In genomic region chrX:103630171-103630511, GRCh38 we compare ENCODE assay signal across 8 cellular contexts. TPM values are rescaled to one million over a fixed set of nuclear protein-coding genes. Genes with fewer than 3 reads are reported as not detected.
DNase-seq lines count a peak whose midpoint lies in the region; ATAC-seq and TF ChIP-seq lines count a peak whose summit lies in the region.

No MANE protein-coding gene starts in this region.

- ATAC-seq in heart right ventricle: no peak
- ATAC-seq in Right ventricle myocardium superior (ENCODE audit: poor library complexity): no peak
- ATAC-seq in body of pancreas: no peak
- ATAC-seq in memory B cell (ENCODE audit: low read depth): no peak
- ATAC-seq in HG02840 (IDR thresholded peaks at IDR 0.05; ENCODE audit: low FRiP score, unreplicated experiment): no peak

- peaks cover 0 to 23% (median 7%) of the 10 kb centered on the region in 9 donors for H3K4me1 ChIP-seq in heart right ventricle
- H3K4me1 ChIP-seq in body of pancreas: peaks cover 7% of the 10 kb centered on the region
- no peaks in the 10 kb centered on the region for H3K4me1 ChIP-seq in urinary bladder (ENCODE audit: insufficient read depth)

- intact Hi-C loops in heart right ventricle (cut with DNase I): loop anchor here in 2 of 10 donors (5.0 to 10.0 kb wide), 2 partner anchors 47 to 55 kb away; partner anchors contain the start of gene MORF4L2 (in 1 of the 2)
- intact Hi-C loops in Right ventricle myocardium superior (cut with DNase I): no loop called here
- intact Hi-C loops in body of pancreas (cut with DNase I): no loop called here

- no peaks in the 10 kb centered on the region for H3K36me3 ChIP-seq in heart right ventricle
- no peaks in the 10 kb centered on the region for H3K36me3 ChIP-seq in body of pancreas (replicated peaks in 1 of 2; ENCODE audit: insufficient read depth in 1 of 2, low read depth in 2 of 2)
- no peaks in the 10 kb centered on the region for H3K36me3 ChIP-seq in urinary bladder (ENCODE audit: insufficient read depth)

- H3K4me3 Mint-ChIP-seq in memory B cell: peak overlapping the region; percentile 88

- H3K4me1 Mint-ChIP-seq in memory B cell: peaks cover 12% of the 10 kb centered on the region

- H3K4me3 ChIP-seq in heart right ventricle: peak overlapping the region; percentile 61 to 79 (median 72)
- H3K4me3 ChIP-seq in body of pancreas: peak overlapping the region; percentile 31 to 45
- H3K4me3 ChIP-seq in urinary bladder (ENCODE audit: low read depth, low read length): peak overlapping the region; percentile 56

- TF ChIP-seq CTCF in heart right ventricle (IDR thresholded peaks at IDR 0.05) (no peak), body of pancreas (IDR thresholded peaks at IDR 0.05) (peak in 2 of 7 experiments; percentile 27 to 42)

- H3K9me3 ChIP-seq in heart right ventricle (no peaks in the 10 kb centered on the region), body of pancreas (no peaks in the 10 kb centered on the region)

- H3K27ac ChIP-seq in heart right ventricle (peak overlapping the region in 9 of 10 donors; percentile 87 to 95 (median 93)), body of pancreas (peak overlapping the region in 3 of 4 donors; percentile 77 to 92 (median 85)), urinary bladder (ENCODE audit: low read depth) (peak overlapping the region; percentile 89)

- WGBS in heart right ventricle, 2 donors: 7 to 8% methylated on average over 6 of the region's 6 CpGs
- WGBS in body of pancreas, 2 donors: 6 to 15% methylated on average over 3 to 6 of the region's 6 CpGs
- WGBS in urinary bladder: 10% methylated on average over 6 of the region's 6 CpGs

- DNase-seq in heart right ventricle (no peak), Right ventricle myocardium superior (no peak), body of pancreas (no peak), memory B cell (ENCODE audit: low spot score in 2 of 2) (no peak), SHP77 treated with DMSO at 0.1 percent for 48 hours (lab: John Stamatoyannopoulos, UW) (no peak), DMS 273 treated with DMSO at 0.1 percent for 48 hours (lab: John Stamatoyannopoulos, UW) (no peak)

- H3K27me3 Mint-ChIP-seq in memory B cell: no peaks in the 10 kb centered on the region

- no peak for TF ChIP-seq POLR2A in body of pancreas (IDR thresholded peaks at IDR 0.05)

- H3K27ac Mint-ChIP-seq in memory B cell: no peak overlapping the region

- H3K9me3 Mint-ChIP-seq in memory B cell: no peaks in the 10 kb centered on the region

- no peaks in the 10 kb centered on the region for H3K36me3 Mint-ChIP-seq in memory B cell

- H3K27me3 ChIP-seq in heart right ventricle (peaks cover 0 to 28% (median 0%) of the 10 kb centered on the region in 7 donors), body of pancreas (no peaks in the 10 kb centered on the region)

RNA-seq across cellular contexts. Expression of gene TCEAL1, which starts 1.4 kb away (rescaled TPM):
- 10 to 100 TPM; 16.6 to 33.0 (median 21.9) TPM for total RNA-seq in heart right ventricle
- polyA plus RNA-seq in heart right ventricle: 10 to 100 TPM; 16.8 to 21.9 TPM
- total RNA-seq in Right ventricle myocardium superior: 19.2 TPM
- total RNA-seq in body of pancreas: 10 to 100 TPM; 14.8 to 28.0 TPM
- total RNA-seq in urinary bladder: 48.1 TPM
- polyA plus RNA-seq in urinary bladder: 243 TPM

RNA-seq across cellular contexts. Expression of gene TCEAL3, which starts 22.4 kb away (rescaled TPM):
- total RNA-seq in heart right ventricle (10 to 100 TPM; 16.7 to 25.5 (median 22.0) TPM), Right ventricle myocardium superior (14.8 TPM), body of pancreas (10 to 100 TPM; 21.4 to 21.8 TPM), urinary bladder (8.8 TPM)
- polyA plus RNA-seq in heart right ventricle (10 to 100 TPM; 30.6 to 38.6 TPM), urinary bladder (153 TPM)

RNA-seq across cellular contexts. Expression of gene TCEAL4, which starts 44.8 kb away (rescaled TPM):
- total RNA-seq in heart right ventricle: 10 to 100 TPM; 57.7 to 73.2 (median 68.4) TPM
- 100 to 1,000 TPM; 106 to 164 TPM for polyA plus RNA-seq in heart right ventricle
- 57.3 TPM for total RNA-seq in Right ventricle myocardium superior
- 10 to 100 TPM; 36.8 to 51.4 TPM for total RNA-seq in body of pancreas
- 42.0 TPM for total RNA-seq in urinary bladder
- polyA plus RNA-seq in urinary bladder: 620 TPM

RNA-seq across cellular contexts. Expression of gene MORF4L2, which starts 56.4 kb away (rescaled TPM):
- total RNA-seq in heart right ventricle (100 to 1,000 TPM; 149 to 244 (median 191) TPM), Right ventricle myocardium superior (160 TPM), body of pancreas (100 to 1,000 TPM; 135 to 231 TPM), urinary bladder (347 TPM)
- polyA plus RNA-seq in heart right ventricle (100 to 1,000 TPM in 1 of 2 donors, 10 to 100 TPM in 1; 94.9 to 346 TPM), urinary bladder (484 TPM)
